18 cellular contexts compared by ENCODE assay signal in genomic region chr17:68627956-68628355, GRCh38. TPM values are rescaled to one million over a fixed set of nuclear protein-coding genes. Genes with fewer than 3 reads are reported as not detected.
DNase-seq lines count a peak whose midpoint lies in the region; ATAC-seq and TF ChIP-seq lines count a peak whose summit lies in the region.
"Had no signal": no experiment of that assay in that cellular context is flagged by ENCODE, and none has a peak within 500 bp of the region (broad histone marks: within the 10 kb centered on the region; RNA-seq: fewer than 3 reads in every experiment).

No MANE protein-coding gene starts in this region.

- H3K9me3 ChIP-seq in heart left ventricle = no peaks in the 10 kb centered on the region
- no peaks in the 10 kb centered on the region for H3K9me3 ChIP-seq in gastroesophageal sphincter

- ATAC-seq in heart left ventricle (peak in 3 of 4 donors; percentile 42 to 59 (median 46)), Right ventricle myocardium superior (ENCODE audit: poor library complexity) (no peak), left ventricle myocardium superior (peak; percentile 26), gastroesophageal sphincter (no peak), GM19397 (IDR thresholded peaks at IDR 0.05; ENCODE audit: unreplicated experiment) (no peak)
- ATAC-seq: K562, SK-N-SH treated with all-trans-retinoic acid at 6 μM for 48 hours had no signal

- no peaks in the 10 kb centered on the region for H3K36me3 Mint-ChIP-seq in nephron progenitor cell (ENCODE audit: low read depth)
- H3K36me3 Mint-ChIP-seq: brain, type B pancreatic cell had no signal

- peak overlapping the region; percentile 65 for H3K27ac Mint-ChIP-seq in nephron progenitor cell
- H3K27ac Mint-ChIP-seq: activated naive CD4-positive, alpha-beta T cell treated with anti-CD3 and anti-CD28 coated beads for 36 hours had no signal

- peaks cover 39% of the 10 kb centered on the region for H3K4me1 Mint-ChIP-seq in nephron progenitor cell

- peak overlapping the region; percentile 5 for H3K4me3 Mint-ChIP-seq in nephron progenitor cell
- H3K4me3 Mint-ChIP-seq: activated naive CD4-positive, alpha-beta T cell treated with anti-CD3 and anti-CD28 coated beads for 36 hours; brain; type B pancreatic cell had no signal

- TF ChIP-seq CTCF in heart left ventricle (IDR thresholded peaks at IDR 0.05) = no peak
- TF ChIP-seq CTCF in nephron progenitor cell (IDR thresholded peaks at IDR 0.05) = no peak
- no peak for TF ChIP-seq CTCF in GM13976 (IDR thresholded peaks at IDR 0.05; ENCODE audit: borderline replicate concordance, control extremely low read depth, extremely low read depth, insufficient read depth, missing control alignments)
- TF ChIP-seq CTCF in gastroesophageal sphincter (IDR thresholded peaks at IDR 0.05) = no peak

- H3K9me3 Mint-ChIP-seq in nephron progenitor cell = no peaks in the 10 kb centered on the region
- H3K9me3 Mint-ChIP-seq: activated naive CD4-positive, alpha-beta T cell treated with anti-CD3 and anti-CD28 coated beads for 36 hours; brain; type B pancreatic cell had no signal

- 42 to 55% (median 49%) methylated on average over 4 of the region's 4 CpGs for WGBS in heart left ventricle, 4 donors
- 58% methylated on average over 2 of the region's 4 CpGs; no CpG with 5 or more reads in 1 of the 2 donors for WGBS in gastroesophageal sphincter (ENCODE audit: low coverage in 1 of 2), 2 donors

- TF ChIP-seq POLR2A in heart left ventricle (IDR thresholded peaks at IDR 0.05) (no peak), gastroesophageal sphincter (IDR thresholded peaks at IDR 0.05) (no peak)

- no peak for TF ChIP-seq EP300 in gastroesophageal sphincter (IDR thresholded peaks at IDR 0.05)

- intact Hi-C loops in heart left ventricle (cut with DNase I) = loop anchor here in 1 of 10 donors (10.0 kb wide), 1 partner anchor 117 kb away; no protein-coding TSS in a partner anchor
- intact Hi-C loops in Right ventricle myocardium superior (cut with DNase I) = no loop called here
- intact Hi-C loops in left ventricle myocardium superior (cut with micrococcal nuclease) = no loop called here

- H3K4me3 ChIP-seq in heart left ventricle = no peak overlapping the region
- H3K4me3 ChIP-seq in gastroesophageal sphincter = no peak overlapping the region
- H3K4me3 ChIP-seq: K562 had no signal

- H3K27me3 ChIP-seq in heart left ventricle = no peaks in the 10 kb centered on the region
- H3K27me3 ChIP-seq in gastroesophageal sphincter = no peaks in the 10 kb centered on the region

- H3K36me3 ChIP-seq in heart left ventricle (no peaks in the 10 kb centered on the region), gastroesophageal sphincter (no peaks in the 10 kb centered on the region)
- H3K36me3 ChIP-seq: WERI-Rb-1 had no signal

- no peaks in the 10 kb centered on the region for H3K27me3 Mint-ChIP-seq in nephron progenitor cell (ENCODE audit: low read depth, poor library complexity)
- H3K27me3 Mint-ChIP-seq: brain had no signal

- in situ Hi-C loops in GM13976 (cut with MboI; ENCODE audit: low sequenced_read_pairs, unreplicated experiment) = no loop called here

- no peak overlapping the region for H3K27ac ChIP-seq in heart left ventricle
- no peak overlapping the region for H3K27ac ChIP-seq in gastroesophageal sphincter
- H3K27ac ChIP-seq: WERI-Rb-1 had no signal

- H3K4me1 ChIP-seq in heart left ventricle (peaks cover 0 to 6% (median 0%) of the 10 kb centered on the region in 12 donors), gastroesophageal sphincter (no peaks in the 10 kb centered on the region)

- DNase-seq in heart left ventricle (peak in 1 of 5 donors; percentile 22), Right ventricle myocardium superior (no peak), left ventricle myocardium superior (no peak), nephron progenitor cell (peak; percentile 16), GM13976 (ENCODE audit: low spot score) (no peak), NCI-H2171 (lab: John Stamatoyannopoulos, UW) (no peak)
- DNase-seq: activated naive CD4-positive, alpha-beta T cell treated with anti-CD3 and anti-CD28 coated beads for 36 hours; GOT3; NCI-H345; stimulated activated CD8-positive, alpha-beta memory T cell treated with anti-CD3 and anti-CD28 coated beads, Interleukin-4, amount 100 ng/mL, for 48 hours; WERI-Rb-1 had no signal

RNA-seq across cellular contexts. Expression of gene FAM20A, which starts 26.8 kb away (rescaled TPM):
- total RNA-seq in heart left ventricle = 10 to 100 TPM in 3 of 9 donors, 1 to 10 TPM in 6; 5.1 to 37.9 (median 8.8) TPM
- polyA plus RNA-seq in heart left ventricle = 10 to 100 TPM in 1 of 2 donors, 1 to 10 TPM in 1; 2.6 to 10.9 TPM
- 5.0 TPM for total RNA-seq in Right ventricle myocardium superior
- 7.6 TPM for total RNA-seq in left ventricle myocardium superior
- total RNA-seq in gastroesophageal sphincter = 10 to 100 TPM in 1 of 4 donors, 1 to 10 TPM in 3; 1.4 to 13.7 (median 2.9) TPM
- total RNA-seq: A673; activated naive CD4-positive, alpha-beta T cell treated with anti-CD3 and anti-CD28 coated beads for 36 hours had no signal
- polyA plus RNA-seq: K562 had no signal

Comparison
In these comparisons a context has a peak if more than half of its experiments do, and no peak if none do; other contexts are left out.
1. ATAC-seq: peak in heart left ventricle (3 of 4) and left ventricle myocardium superior (single experiment); none in Right ventricle myocardium superior (single experiment), gastroesophageal sphincter (single experiment) and GM19397 (single experiment).